8 cellular contexts compared by ENCODE assay signal in genomic region chr6:149316740-149317655, GRCh38. TPM values are rescaled to one million over a fixed set of nuclear protein-coding genes. Genes with fewer than 3 reads are reported as not detected.
DNase-seq lines count a peak whose midpoint lies in the region; ATAC-seq and FAIRE-seq lines count a peak whose summit lies in the region.

No MANE protein-coding gene starts in this region.

- no peaks in the 10 kb centered on the region for H3K9me3 ChIP-seq in mononuclear cell (ENCODE audit: low read depth, low read length)

- H3K4me3 ChIP-seq in mononuclear cell (ENCODE audit: low read length): peak overlapping the region; percentile 75

- DNase-seq in Caki2 (ENCODE audit: low read depth) (peak; percentile 93), HTR-8/SVneo (ENCODE audit: insufficient read length, low spot score) (peak; percentile 76), NOMO-1 treated with dmso at 0.1 percent for 144 hours (lab: John Stamatoyannopoulos, UW; ENCODE audit: unreplicated experiment) (peak; percentile 94), epidermal melanocyte (ENCODE audit: insufficient read length, low spot score) (peak; percentile 29)
- DNase-seq in activated CD8-positive, alpha-beta memory T cell treated with anti-CD3 and anti-CD28 coated beads, Interleukin-2, amount 50 U/mL, for 48 hours: peak; percentile 93
- peak; percentile 79 to 82 for DNase-seq in stimulated activated CD8-positive, alpha-beta memory T cell treated with anti-CD3 and anti-CD28 coated beads, Interleukin-2, amount 100 ng/mL, for 48 hours (ENCODE audit: low read depth in 2 of 2)

- peaks cover 16% of the 10 kb centered on the region for H3K4me1 ChIP-seq in mononuclear cell (ENCODE audit: insufficient read depth, low read length)

- no peaks in the 10 kb centered on the region for H3K27me3 ChIP-seq in mononuclear cell (ENCODE audit: insufficient read depth, low read length)

- peak; percentile 67 for FAIRE-seq in HTR-8/SVneo (lab: Jason Lieb, UNC)

- in situ Hi-C loops in Caki2 (cut with HindIII; ENCODE audit: low pct_unique_long_range_greater_than_20kb, low sequenced_read_pairs): no loop called here

- ATAC-seq in GM21367 (IDR thresholded peaks at IDR 0.05; ENCODE audit: unreplicated experiment): peak; percentile 73

RNA-seq across cellular contexts. Expression of gene TAB2, which starts 0.5 kb away (rescaled TPM):
- 18.4 and 27.2 TPM in 2 replicates for total RNA-seq in Caki2 (2014; rRNA removed; shearing (Covaris generic); ENCODE audit: low replicate concordance)
- 118 TPM for total RNA-seq in mononuclear cell

Comparison
In these comparisons a context has a peak if more than half of its experiments do, and no peak if none do; other contexts are left out.
1. Peak in every context shown above with its lines: DNase-seq, ATAC-seq and H3K4me3 ChIP-seq.
2. DNase-seq: peak in every context shown above with its lines; median percentile 94 in NOMO-1 treated with dmso at 0.1 percent for 144 hours; 93 in Caki2; 93 in activated CD8-positive, alpha-beta memory T cell treated with anti-CD3 and anti-CD28 coated beads, Interleukin-2, amount 50 U/mL, for 48 hours; 80 in stimulated activated CD8-positive, alpha-beta memory T cell treated with anti-CD3 and anti-CD28 coated beads, Interleukin-2, amount 100 ng/mL, for 48 hours; 76 in HTR-8/SVneo; 29 in epidermal melanocyte.